24 cellular contexts compared by ENCODE assay signal in genomic region chr17:43043306-43043705, GRCh38. TPM values are rescaled to one million over a fixed set of nuclear protein-coding genes. Genes with fewer than 3 reads are reported as not detected.
"Had no signal": no experiment of that assay in that cellular context is flagged by ENCODE, and none has a peak within 500 bp of the region (broad histone marks: within the 10 kb centered on the region; RNA-seq: fewer than 3 reads in every experiment).

No MANE protein-coding gene starts in this region.

- H3K27me3 ChIP-seq: body of pancreas, cardiac muscle cell, hepatocyte, right lobe of liver, thyroid gland, upper lobe of right lung had no signal

- H3K36me3 ChIP-seq: cardiac muscle cell, right lobe of liver, thyroid gland, upper lobe of right lung had no signal

- H3K4me3 ChIP-seq: body of pancreas, cardiac muscle cell, hepatocyte, right lobe of liver, skin epidermis, thyroid gland, upper lobe of right lung had no signal

- H3K4me3 Mint-ChIP-seq: activated CD4-positive, alpha-beta T cell treated with anti-CD3 and anti-CD28 coated beads, Interleukin-2, amount 10 ng/mL, durations not matched to agents 24 days and 14 days; activated CD8-positive, alpha-beta T cell treated with anti-CD3 and anti-CD28 coated beads, Interleukin-2, amount 10 ng/mL, durations not matched to agents 7 days and 5 days; activated naive CD4-positive, alpha-beta T cell treated with anti-CD3 and anti-CD28 coated beads, Interleukin-2, amount 50 U/mL, for 24 hours; activated T-helper 1 cell treated with anti-CD3 and anti-CD28 coated beads, Interleukin-12 subunit alpha, Interleukin-12 subunit beta, Interleukin-2, Interleukin-4 antibody, amounts not matched to agents 30 ng/mL and 10 ng/mL and 1 ng/mL, durations not matched to agents 14 hours and 24 hours and 36 hours; naive B cell; stimulated activated naive CD8-positive, alpha-beta T cell treated with anti-CD3 and anti-CD28 coated beads, Interleukin-15, Interleukin-2, amounts not matched to agents 100 ng/mL and 50 ng/mL, for 24 hours had no signal

- H3K4me1 Mint-ChIP-seq: activated CD4-positive, alpha-beta T cell treated with anti-CD3 and anti-CD28 coated beads, Interleukin-2, amount 10 ng/mL, durations not matched to agents 24 days and 14 days; activated naive CD4-positive, alpha-beta T cell treated with anti-CD3 and anti-CD28 coated beads, Interleukin-2, amount 50 U/mL, for 24 hours; naive B cell had no signal

- H3K4me1 ChIP-seq: body of pancreas, thyroid gland, upper lobe of right lung had no signal

- H3K27ac ChIP-seq: body of pancreas, cardiac muscle cell, hepatocyte, right lobe of liver, skin epidermis, thyroid gland, upper lobe of right lung had no signal

- H3K4me2 ChIP-seq: hepatocyte had no signal

- H2AFZ ChIP-seq: hepatocyte had no signal

- H3K79me2 ChIP-seq: hepatocyte had no signal

- H3K9me3 ChIP-seq: body of pancreas, right lobe of liver, thyroid gland, upper lobe of right lung had no signal

- H3K9me3 Mint-ChIP-seq: activated CD4-positive, alpha-beta T cell treated with anti-CD3 and anti-CD28 coated beads, Interleukin-2, amount 10 ng/mL, durations not matched to agents 24 days and 14 days; activated naive CD4-positive, alpha-beta T cell treated with anti-CD3 and anti-CD28 coated beads, Interleukin-2, amount 50 U/mL, for 24 hours; activated T-helper 1 cell treated with anti-CD3 and anti-CD28 coated beads, Interleukin-12 subunit alpha, Interleukin-12 subunit beta, Interleukin-2, Interleukin-4 antibody, amounts not matched to agents 30 ng/mL and 10 ng/mL and 1 ng/mL, durations not matched to agents 14 hours and 24 hours and 36 hours; naive B cell; stimulated activated naive CD8-positive, alpha-beta T cell treated with anti-CD3 and anti-CD28 coated beads, Interleukin-15, Interleukin-2, amounts not matched to agents 100 ng/mL and 50 ng/mL, for 24 hours had no signal

- H3K27ac Mint-ChIP-seq: activated CD4-positive, alpha-beta T cell treated with anti-CD3 and anti-CD28 coated beads, Interleukin-2, amount 10 ng/mL, durations not matched to agents 24 days and 14 days; activated CD8-positive, alpha-beta T cell treated with anti-CD3 and anti-CD28 coated beads, Interleukin-2, amount 10 ng/mL, durations not matched to agents 7 days and 5 days; activated naive CD4-positive, alpha-beta T cell treated with anti-CD3 and anti-CD28 coated beads, Interleukin-2, amount 50 U/mL, for 24 hours; activated T-helper 1 cell treated with anti-CD3 and anti-CD28 coated beads, Interleukin-12 subunit alpha, Interleukin-12 subunit beta, Interleukin-2, Interleukin-4 antibody, amounts not matched to agents 30 ng/mL and 10 ng/mL and 1 ng/mL, durations not matched to agents 14 hours and 24 hours and 36 hours; stimulated activated naive CD8-positive, alpha-beta T cell treated with anti-CD3 and anti-CD28 coated beads, Interleukin-15, Interleukin-2, amounts not matched to agents 100 ng/mL and 50 ng/mL, for 24 hours had no signal

- H3K27me3 Mint-ChIP-seq: activated CD4-positive, alpha-beta T cell treated with anti-CD3 and anti-CD28 coated beads, Interleukin-2, amount 10 ng/mL, durations not matched to agents 24 days and 14 days; activated naive CD4-positive, alpha-beta T cell treated with anti-CD3 and anti-CD28 coated beads, Interleukin-2, amount 50 U/mL, for 24 hours; naive B cell; stimulated activated naive CD8-positive, alpha-beta T cell treated with anti-CD3 and anti-CD28 coated beads, Interleukin-15, Interleukin-2, amounts not matched to agents 100 ng/mL and 50 ng/mL, for 24 hours had no signal

- DNase-seq: activated CD4-positive, alpha-beta T cell treated with anti-CD3 and anti-CD28 coated beads, Interleukin-2, amount 10 ng/mL, durations not matched to agents 24 days and 14 days; activated CD8-positive, alpha-beta T cell treated with anti-CD3 and anti-CD28 coated beads, Interleukin-2, amount 10 ng/mL, durations not matched to agents 7 days and 5 days; activated gamma-delta T cell; anterior cingulate cortex; body of pancreas; foreskin melanocyte; left colon; mesenchymal stem cell; naive B cell; nucleus accumbens; right lobe of liver; stimulated activated CD4-positive, alpha-beta T cell treated with anti-CD3 and anti-CD28 coated beads, Interleukin-1b, Interleukin-23, amount 100 ng/mL, for 48 hours; substantia nigra; T1000; thyroid gland; upper lobe of right lung had no signal

- H3K36me3 Mint-ChIP-seq: activated naive CD4-positive, alpha-beta T cell treated with anti-CD3 and anti-CD28 coated beads, Interleukin-2, amount 50 U/mL, for 24 hours; naive B cell had no signal

- ATAC-seq: activated CD4-positive, CD25-positive, alpha-beta regulatory T cell treated with anti-CD3 and anti-CD28 coated beads, Interleukin-2, amount 50 U/mL, for 24 hours; activated CD8-positive, alpha-beta T cell treated with anti-CD3 and anti-CD28 coated beads, Interleukin-2, amount 10 ng/mL, durations not matched to agents 7 days and 5 days; body of pancreas; left colon; right lobe of liver; upper lobe of right lung had no signal

RNA-seq across cellular contexts. Expression of gene RND2, which starts 18.3 kb away (rescaled TPM):
- total RNA-seq: activated CD8-positive, alpha-beta T cell treated with anti-CD3 and anti-CD28 coated beads, Interleukin-2, amount 10 ng/mL, durations not matched to agents 7 days and 5 days; activated T-helper 1 cell treated with anti-CD3 and anti-CD28 coated beads, Interleukin-12 subunit alpha, Interleukin-12 subunit beta, Interleukin-2, Interleukin-4 antibody, amounts not matched to agents 30 ng/mL and 10 ng/mL and 1 ng/mL, durations not matched to agents 14 hours and 24 hours and 36 hours; T-helper 1 cell treated with Interleukin-12 subunit alpha and Interleukin-12 subunit beta and Interleukin-4 antibody, amounts not matched to agents 30 ng/mL and 1 ng/mL, for 36 hours had no signal
